29 cellular contexts compared by ENCODE assay signal in the genomic region with DNA sequence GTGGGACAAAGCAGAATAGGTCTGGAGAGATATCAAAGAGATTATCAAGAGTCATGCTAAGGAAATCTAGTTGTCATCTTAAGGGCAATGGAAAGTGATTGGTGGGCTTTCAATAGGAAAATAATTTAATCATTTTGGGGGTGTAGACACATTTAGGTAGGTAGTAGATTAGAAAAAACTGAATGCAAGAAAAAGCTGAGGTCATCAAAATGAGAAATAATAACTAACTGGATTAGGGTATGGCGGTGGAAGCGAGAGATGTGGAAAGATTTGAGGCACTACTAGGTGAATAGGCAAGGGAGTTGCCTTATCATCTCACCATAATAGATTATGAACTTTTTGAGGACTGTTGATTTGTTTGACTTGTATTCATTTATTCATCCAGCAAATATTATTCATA.
"Had no signal": no experiment of that assay in that cellular context is flagged by ENCODE, and none has a peak within 500 bp of the region (broad histone marks: within the 10 kb centered on the region; RNA-seq: fewer than 3 reads in every experiment).

No MANE protein-coding gene starts in this region.

- DNase-seq: activated B cell treated with CpG ODN at 0.5 μM for 24 hours; activated CD4-positive, alpha-beta T cell treated with anti-CD3 and anti-CD28 coated beads for 48 hours; activated CD4-positive, alpha-beta T cell treated with anti-CD3 and anti-CD28 coated beads, Interleukin-2, amount 50 U/mL, for 1 hour; activated CD4-positive, alpha-beta T cell treated with anti-CD3 and anti-CD28 coated beads, Interleukin-2, amount 50 U/mL, for 48 hours; activated CD8-positive, alpha-beta memory T cell treated with anti-CD3 and anti-CD28 coated beads, Interleukin-2, amount 10 ng/mL, durations not matched to agents 7 days and 5 days; activated CD8-positive, alpha-beta memory T cell treated with anti-CD3 and anti-CD28 coated beads, Interleukin-2, amount 50 U/mL, for 4 hours; activated CD8-positive, alpha-beta T cell treated with anti-CD3 and anti-CD28 coated beads for 36 hours; activated effector memory CD4-positive, alpha-beta T cell treated with anti-CD3 and anti-CD28 coated beads, Interleukin-2, amount 50 U/mL, for 16 hours; activated naive CD4-positive, alpha-beta T cell treated with anti-CD3 and anti-CD28 coated beads, Interleukin-2, amount 10 ng/mL, durations not matched to agents 7 days and 5 days; activated T-cell treated with anti-CD3 and anti-CD28 coated beads, Interleukin-2, amount 50 U/mL, for 1 hour; activated T-cell treated with anti-CD3 and anti-CD28 coated beads, Interleukin-2, amount 50 U/mL, for 48 hours; amniotic stem cell; aorta; central memory CD4-positive, alpha-beta T cell; cerebellar nuclear complex; dorsolateral prefrontal cortex; effector memory CD4-positive, alpha-beta T cell; endodermal cell; head of caudate nucleus; T-helper 1 cell; T-helper 17 cell; T1000; WERI-Rb-1 had no signal

- H3K4me1 ChIP-seq: breast epithelium had no signal

- H3K9me3 ChIP-seq: breast epithelium had no signal

- H3K27me3 ChIP-seq: breast epithelium, cardiac muscle cell, dorsolateral prefrontal cortex had no signal

- H3K27ac ChIP-seq: breast epithelium, cardiac muscle cell, coronary artery, dorsolateral prefrontal cortex, WERI-Rb-1 had no signal

- H3K4me3 ChIP-seq: breast epithelium, cardiac muscle cell, coronary artery, dorsolateral prefrontal cortex had no signal

- FAIRE-seq: frontal cortex had no signal

- H3K36me3 ChIP-seq: breast epithelium, cardiac muscle cell, WERI-Rb-1 had no signal

- ATAC-seq: activated CD4-positive, CD25-positive, alpha-beta regulatory T cell treated with anti-CD3 and anti-CD28 coated beads, Interleukin-2, amount 50 U/mL, for 24 hours; activated CD8-positive, alpha-beta memory T cell treated with anti-CD3 and anti-CD28 coated beads, Interleukin-2, amount 10 ng/mL, durations not matched to agents 7 days and 5 days; activated CD8-positive, alpha-beta T cell treated with anti-CD3 and anti-CD28 coated beads for 36 hours; esophagus mucosa; T-helper 17 cell had no signal
